In the genomic region with DNA sequence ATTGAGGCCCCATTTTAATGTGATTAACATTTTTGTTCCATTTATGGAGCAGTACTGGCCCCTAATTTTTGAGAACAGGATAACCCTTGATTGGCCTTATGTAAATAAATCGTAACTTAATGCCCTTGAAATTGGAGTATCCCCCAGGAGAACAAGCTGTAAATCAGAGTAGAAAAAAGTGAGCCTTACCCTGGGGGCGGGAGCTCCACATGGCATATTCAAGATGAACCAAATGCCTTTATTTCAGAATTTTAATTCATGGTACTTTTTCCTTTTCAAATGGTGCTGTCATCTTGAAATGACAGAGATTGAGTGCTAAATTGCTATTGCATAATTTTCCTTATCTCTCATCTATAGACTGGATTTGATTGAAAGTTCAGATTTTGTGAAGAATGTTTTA, we compare ENCODE assay signal across 15 cellular contexts.
DNase-seq lines count a peak whose midpoint lies in the region; ATAC-seq and TF ChIP-seq lines count a peak whose summit lies in the region.
"Had no signal": no experiment of that assay in that cellular context is flagged by ENCODE, and none has a peak within 500 bp of the region (broad histone marks: within the 10 kb centered on the region; RNA-seq: fewer than 3 reads in every experiment).

No MANE protein-coding gene starts in this region.

- ATAC-seq in GM21717 (IDR thresholded peaks at IDR 0.05; ENCODE audit: unreplicated experiment) = no peak
- ATAC-seq: CD8-positive, alpha-beta T cell had no signal

- no peak overlapping the region for H3K4me3 Mint-ChIP-seq in nephron progenitor cell
- H3K4me3 Mint-ChIP-seq: CD8-positive, alpha-beta T cell; HFFc6 had no signal

- peaks cover 5% of the 10 kb centered on the region for H3K9me3 Mint-ChIP-seq in nephron progenitor cell

- H3K27ac Mint-ChIP-seq in nephron progenitor cell = no peak overlapping the region
- H3K27ac Mint-ChIP-seq: CD8-positive, alpha-beta T cell; HFFc6 had no signal

- TF ChIP-seq CTCF in nephron progenitor cell (IDR thresholded peaks at IDR 0.05) = no peak

- peaks cover 2% of the 10 kb centered on the region for H3K36me3 Mint-ChIP-seq in nephron progenitor cell (ENCODE audit: low read depth)
- H3K36me3 Mint-ChIP-seq: CD8-positive, alpha-beta T cell had no signal

- no peaks in the 10 kb centered on the region for H3K27me3 Mint-ChIP-seq in nephron progenitor cell (ENCODE audit: low read depth, poor library complexity)

- DNase-seq in NCI-H2081 (lab: John Stamatoyannopoulos, UW) (peak; percentile 1 to 27), NCI-H2081 treated with DMSO at 0.1 percent for 48 hours (lab: John Stamatoyannopoulos, UW) (no peak), NCI-H1417 (lab: John Stamatoyannopoulos, UW) (peak in 2 of 3 experiments; percentile 21 to 85), NCI-H69 (lab: John Stamatoyannopoulos, UW) (peak; percentile 92), nephron progenitor cell (peak; percentile 11), HCEC 1CT (no peak), DMS53 treated with DMSO at 0.1 percent for 48 hours (lab: John Stamatoyannopoulos, UW; ENCODE audit: unreplicated experiment) (no peak)
- DNase-seq: CD8-positive, alpha-beta T cell; HFFc6; KBM-7; NCI-H187 treated with DMSO at 0.1 percent for 48 hours; NCI-H2227 treated with DMSO at 0.1 percent for 48 hours; NCI-H526 treated with DMSO at 0.1 percent for 48 hours; T-helper 1 cell had no signal

- H3K4me1 Mint-ChIP-seq in nephron progenitor cell = peaks cover 5% of the 10 kb centered on the region

Comparison
In these comparisons a context has a peak if more than half of its experiments do, and no peak if none do; other contexts are left out.
1. DNase-seq: peak in NCI-H2081 (2 of 2), NCI-H1417 (2 of 3), NCI-H69 (single experiment) and nephron progenitor cell (single experiment); none in NCI-H2081 treated with DMSO at 0.1 percent for 48 hours (single experiment), HCEC 1CT (single experiment) and DMS53 treated with DMSO at 0.1 percent for 48 hours (single experiment).